ENCODE assay signal across 9 cellular contexts in genomic region chr1:168179411-168180147, GRCh38. TPM values are rescaled to one million over a fixed set of nuclear protein-coding genes. Genes with fewer than 3 reads are reported as not detected.
DNase-seq lines count a peak whose midpoint lies in the region; ATAC-seq and TF ChIP-seq lines count a peak whose summit lies in the region.
"Had no signal": no experiment of that assay in that cellular context is flagged by ENCODE, and none has a peak within 500 bp of the region (broad histone marks: within the 10 kb centered on the region; RNA-seq: fewer than 3 reads in every experiment).

No MANE protein-coding gene starts in this region.

- no peak for TF ChIP-seq CTCF in AG09309 (IDR thresholded peaks at IDR 0.05; ENCODE audit: control insufficient read depth, insufficient read depth, low read depth, low read length, missing control alignments)
- no peak for TF ChIP-seq CTCF in GM12875 (IDR thresholded peaks at IDR 0.05; ENCODE audit: borderline replicate concordance, insufficient read depth, low read depth, low read length)
- no peak for TF ChIP-seq CTCF in neutrophil (IDR thresholded peaks at IDR 0.05)

- H3K27me3 ChIP-seq in endocrine pancreas (ENCODE audit: control insufficient read depth, insufficient read depth, low read length) (no peaks in the 10 kb centered on the region), neutrophil (no peaks in the 10 kb centered on the region)

- no peaks in the 10 kb centered on the region for H3K36me3 ChIP-seq in endocrine pancreas (ENCODE audit: control insufficient read depth, insufficient read depth, low read length)
- no peaks in the 10 kb centered on the region for H3K36me3 ChIP-seq in neutrophil

- no peaks in the 10 kb centered on the region for H3K9me3 ChIP-seq in endocrine pancreas (ENCODE audit: control insufficient read depth, low read length)
- no peaks in the 10 kb centered on the region for H3K9me3 ChIP-seq in neutrophil

- H3K4me1 ChIP-seq in endocrine pancreas (ENCODE audit: control insufficient read depth, insufficient read depth, low read length) (peaks cover 12% of the 10 kb centered on the region), neutrophil (ENCODE audit: control insufficient read depth in 1 of 2, insufficient read depth in 1 of 2, low read depth in 1 of 2, low read length in 1 of 2) (peaks cover 16 to 18% of the 10 kb centered on the region in 2 experiments)

- H3K4me3 ChIP-seq in AG09309 (ENCODE audit: control insufficient read depth, low read depth, low read length), result peak overlapping the region; percentile 69
- peak overlapping the region; percentile 83 for H3K4me3 ChIP-seq in GM12875 (ENCODE audit: low read depth, low read length)
- H3K4me3 ChIP-seq in endocrine pancreas (ENCODE audit: control insufficient read depth, insufficient read depth, low read length), result peak overlapping the region; percentile 80
- H3K4me3 ChIP-seq in neutrophil (ENCODE audit: low read depth in 1 of 2, low read length in 1 of 2), result peak overlapping the region; percentile 73 to 98

- ATAC-seq in GM21529 (IDR thresholded peaks at IDR 0.05; ENCODE audit: unreplicated experiment) (no peak), GM21786 (IDR thresholded peaks at IDR 0.05; ENCODE audit: unreplicated experiment) (no peak)

- peak overlapping the region; percentile 94 for H3K27ac ChIP-seq in neutrophil

- H3K9ac ChIP-seq in endocrine pancreas (ENCODE audit: control insufficient read depth, insufficient read depth, low read length), result peak overlapping the region; percentile 81

- no peak for DNase-seq in AG09309 (ENCODE audit: low read depth)
- DNase-seq in SW 1271 (lab: John Stamatoyannopoulos, UW), result no peak

TF ChIP-seq in PFSK-1, 5 proteins besides CTCF, POLR2A, EP300 and RAD21:
- TF ChIP-seq SIN3A (IDR thresholded peaks at IDR 0.05; ENCODE audit: borderline replicate concordance, insufficient read depth, low read length) (0 out of 2 replicates have a peak, but pooled peaks have one; percentile 51), POLR2AphosphoS5 (IDR thresholded peaks at IDR 0.05; ENCODE audit: low read depth, low read length) (no peak)

RNA-seq across cellular contexts. Expression of gene TIPRL, which starts 0.8 kb away (rescaled TPM):
- 39.6 TPM for polyA plus RNA-seq in PFSK-1 (2012; ENCODE audit: insufficient read length, low read depth)

RNA-seq across cellular contexts. Expression of gene GPR161, which starts 42.8 kb away (rescaled TPM):
- polyA plus RNA-seq in PFSK-1 (2012; ENCODE audit: insufficient read length, low read depth), result 18.9 TPM
- polyA plus RNA-seq: IgD-negative memory B cell had no signal

RNA-seq across cellular contexts. Expression of gene SFT2D2, which starts 46.2 kb away (rescaled TPM):
- 11.0 TPM for polyA plus RNA-seq in PFSK-1 (2012; ENCODE audit: insufficient read length, low read depth)
